Comparison of ENCODE assay signal across 1 cellular context in the genomic region with DNA sequence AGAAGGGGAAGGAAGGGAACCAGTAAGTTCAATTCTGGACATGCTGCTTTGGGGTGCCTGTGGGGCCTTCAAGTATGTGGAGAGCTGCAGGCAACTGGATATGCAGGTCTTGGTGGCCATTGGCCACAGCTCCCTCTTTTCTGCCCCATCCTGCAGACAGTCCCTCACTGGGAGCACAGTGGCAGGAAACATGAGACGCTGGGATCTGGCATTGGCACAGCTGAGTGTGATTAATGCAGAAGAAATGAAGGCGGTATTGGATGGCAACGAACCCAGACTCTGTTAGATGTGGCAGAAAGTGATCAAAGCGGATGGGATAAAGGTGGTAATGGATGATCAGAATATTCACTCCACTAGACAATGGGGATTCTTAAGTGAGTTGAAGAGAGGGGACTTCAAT.
TF ChIP-seq lines count a peak whose summit lies in the region.

No MANE protein-coding gene starts in this region.

TF ChIP-seq in SK-N-SH, 30 proteins besides CTCF, POLR2A, EP300 and RAD21 (continued from another document):
- TF ChIP-seq RFX5 (IDR thresholded peaks at IDR 0.05; ENCODE audit: low read length) = no peak
- no peak for TF ChIP-seq GATA2 (CRISPR knock-in tag; IDR thresholded peaks at IDR 0.05)
- TF ChIP-seq, protein P1, sequence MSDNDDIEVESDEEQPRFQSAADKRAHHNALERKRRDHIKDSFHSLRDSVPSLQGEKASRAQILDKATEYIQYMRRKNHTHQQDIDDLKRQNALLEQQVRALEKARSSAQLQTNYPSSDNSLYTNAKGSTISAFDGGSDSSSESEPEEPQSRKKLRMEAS (IDR thresholded peaks at IDR 0.05; ENCODE audit: low read depth) = 0 out of 2 replicates have a peak, but pooled peaks have one; percentile 20
- TF ChIP-seq YY1 (IDR thresholded peaks at IDR 0.05; ENCODE audit: low read depth) = no peak
- TF ChIP-seq POLR2AphosphoS5 (IDR thresholded peaks at IDR 0.05; ENCODE audit: low read depth, low read length) = no peak
- TF ChIP-seq, protein P2, sequence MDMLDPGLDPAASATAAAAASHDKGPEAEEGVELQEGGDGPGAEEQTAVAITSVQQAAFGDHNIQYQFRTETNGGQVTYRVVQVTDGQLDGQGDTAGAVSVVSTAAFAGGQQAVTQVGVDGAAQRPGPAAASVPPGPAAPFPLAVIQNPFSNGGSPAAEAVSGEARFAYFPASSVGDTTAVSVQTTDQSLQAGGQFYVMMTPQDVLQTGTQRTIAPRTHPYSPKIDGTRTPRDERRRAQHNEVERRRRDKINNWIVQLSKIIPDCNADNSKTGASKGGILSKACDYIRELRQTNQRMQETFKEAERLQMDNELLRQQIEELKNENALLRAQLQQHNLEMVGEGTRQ (IDR thresholded peaks at IDR 0.05; ENCODE audit: borderline replicate concordance, low read depth, low read length) = no peak
